Comparison of ENCODE assay signal across 17 cellular contexts in genomic region chr4:183441276-183441675, GRCh38. TPM values are rescaled to one million over a fixed set of nuclear protein-coding genes. Genes with fewer than 3 reads are reported as not detected.
DNase-seq lines count a peak whose midpoint lies in the region; ATAC-seq and TF ChIP-seq lines count a peak whose summit lies in the region.
"Had no signal": no experiment of that assay in that cellular context is flagged by ENCODE, and none has a peak within 500 bp of the region (broad histone marks: within the 10 kb centered on the region; RNA-seq: fewer than 3 reads in every experiment).

No MANE protein-coding gene starts in this region.

- H3K4me3 ChIP-seq in esophagus squamous epithelium: no peak overlapping the region
- H3K4me3 ChIP-seq: BLaER1 treated with 17β-estradiol and CSF1 and Interleukin-3, amounts not matched to agents 10 nM and 100 nM; MG63 had no signal

- peaks cover 65% of the 10 kb centered on the region for H3K4me1 Mint-ChIP-seq in nephron progenitor cell

- intact Hi-C loops in esophagus squamous epithelium (cut with DNase I): no loop called here

- peaks cover 3 to 57% (median 19%) of the 10 kb centered on the region in 3 donors for H3K4me1 ChIP-seq in esophagus squamous epithelium

- H3K27ac ChIP-seq in 22Rv1 (0 out of 2 replicates have a peak overlapping the region, but pooled peaks have one; percentile 12), epithelial cell of prostate (peak overlapping the region; percentile 6), esophagus squamous epithelium (no peak overlapping the region)
- H3K27ac ChIP-seq: BLaER1 treated with 17β-estradiol and CSF1 and Interleukin-3, amounts not matched to agents 10 nM and 100 nM had no signal

- DNase-seq in HT-29 (ENCODE audit: low spot score): peak; percentile 51
- no peak for DNase-seq in epithelial cell of prostate (ENCODE audit: low read depth, low spot score)
- DNase-seq in nephron progenitor cell: no peak
- no peak for DNase-seq in stimulated activated CD4-positive, alpha-beta T cell treated with anti-CD3 and anti-CD28 coated beads, Interleukin-4, amount 100 ng/mL, for 4 hours
- no peak for DNase-seq in esophagus squamous epithelium (lab: John Stamatoyannopoulos, UW)
- DNase-seq: DMS79 treated with DMSO at 0.1 percent for 48 hours, KG1, MG63, NCI-H1092 treated with DMSO at 0.1 percent for 48 hours, NCI-H187, NCI-H2171 treated with DMSO at 0.1 percent for 48 hours, NCI-H510A treated with DMSO at 0.1 percent for 48 hours, SIG-M5 had no signal

- no peak for TF ChIP-seq POLR2A in esophagus squamous epithelium (IDR thresholded peaks at IDR 0.05)

- no peaks in the 10 kb centered on the region for H3K9me3 ChIP-seq in esophagus squamous epithelium
- H3K9me3 ChIP-seq: BLaER1 treated with 17β-estradiol and CSF1 and Interleukin-3, amounts not matched to agents 10 nM and 100 nM; MG63 had no signal

- TF ChIP-seq CTCF in 22Rv1 (IDR thresholded peaks at IDR 0.05) (no peak), nephron progenitor cell (IDR thresholded peaks at IDR 0.05) (no peak), esophagus squamous epithelium (IDR thresholded peaks at IDR 0.05) (no peak)

- H3K9me3 Mint-ChIP-seq in nephron progenitor cell: no peaks in the 10 kb centered on the region

- no peaks in the 10 kb centered on the region for H3K27me3 ChIP-seq in esophagus squamous epithelium
- H3K27me3 ChIP-seq: BLaER1 treated with 17β-estradiol and CSF1 and Interleukin-3, amounts not matched to agents 10 nM and 100 nM; MG63 had no signal

- H3K36me3 ChIP-seq in esophagus squamous epithelium: peaks cover 0 to 5% (median 4%) of the 10 kb centered on the region in 3 donors

- no peak for ATAC-seq in activated CD4-positive, CD25-positive, alpha-beta regulatory T cell treated with anti-CD3 and anti-CD28 coated beads, Interleukin-2, amount 50 U/mL, for 24 hours
- no peak for ATAC-seq in HG03520 (IDR thresholded peaks at IDR 0.05; ENCODE audit: unreplicated experiment)

- WGBS in esophagus squamous epithelium, 2 donors: 80 to 100% methylated on average over 1 of the region's 1 CpG

- peaks cover 11% of the 10 kb centered on the region for H3K36me3 Mint-ChIP-seq in nephron progenitor cell (ENCODE audit: low read depth)

- H3K27ac Mint-ChIP-seq in nephron progenitor cell: peak overlapping the region; percentile 20

- H3K27me3 Mint-ChIP-seq in nephron progenitor cell (ENCODE audit: low read depth, poor library complexity): no peaks in the 10 kb centered on the region

- H3K4me3 Mint-ChIP-seq in nephron progenitor cell: peak overlapping the region; percentile 0

RNA-seq across cellular contexts. Expression of gene CDKN2AIP, which starts 3.2 kb away (rescaled TPM):
- total RNA-seq in HT-29 (2014; rRNA removed; shearing (Covaris generic)): 17.8 and 18.8 TPM in 2 replicates
- total RNA-seq in esophagus squamous epithelium: 10 to 100 TPM; 20.3 to 33.5 (median 27.2) TPM

Comparison
In these comparisons a context has a peak if more than half of its experiments do, and no peak if none do; other contexts are left out.
1. H3K27ac ChIP-seq: peak in 22Rv1 (single experiment) and epithelial cell of prostate (single experiment); none in esophagus squamous epithelium (0 of 4).